Comparison of ENCODE assay signal across 11 cellular contexts in genomic region chr10:101969496-101969895, GRCh38.
A peak's percentile ranks its signal among the peaks of the same experiment; 100 is the strongest.
DNase-seq lines count a peak whose midpoint lies in the region; ATAC-seq, FAIRE-seq and TF ChIP-seq lines count a peak whose summit lies in the region.
"Had no signal": no experiment of that assay in that cellular context is flagged by ENCODE, and none has a peak within 500 bp of the region (broad histone marks: within the 10 kb centered on the region; RNA-seq: fewer than 3 reads in every experiment).

No MANE protein-coding gene starts in this region.

- H3K9ac ChIP-seq in liver (ENCODE audit: low read depth in 1 of 2, low read length in 2 of 2), result no peak overlapping the region
- no peak overlapping the region for H3K9ac ChIP-seq in HepG2 (ENCODE audit: insufficient read depth, low read depth, low read length)

- H4K20me1 ChIP-seq in HepG2 (ENCODE audit: insufficient read depth, low read length), result no peaks in the 10 kb centered on the region

- WGBS in liver, result 61% methylated on average over 3 of the region's 3 CpGs
- 67% methylated on average over 3 of the region's 3 CpGs for WGBS in HepG2 (ENCODE audit: low lambda C conversion rate)

- H3K4me2 ChIP-seq in HepG2 (ENCODE audit: low read depth, low read length), result no peak overlapping the region

- no peak for FAIRE-seq in HepG2 (lab: Jason Lieb, UNC)

- TF ChIP-seq CTCF in liver (IDR thresholded peaks at IDR 0.05; ENCODE audit: low read depth, low read length, missing input control), result no peak
- TF ChIP-seq CTCF in HepG2 (CRISPR knock-in tag; IDR thresholded peaks at IDR 0.05), result no peak
- no peak for TF ChIP-seq CTCF in HL-60 (IDR thresholded peaks at IDR 0.05; ENCODE audit: insufficient read depth, low read length)
- no peak for TF ChIP-seq CTCF in GM10266 (IDR thresholded peaks at IDR 0.05; ENCODE audit: control insufficient read depth, insufficient read depth, low read depth, missing control alignments)

- no peak overlapping the region for H2AFZ ChIP-seq in HepG2 (ENCODE audit: low read length)

- BruUV-seq in HepG2 (replicated peaks; lab: Mats Ljungman, UMichigan), result no TSS peak

- H3K4me3 Mint-ChIP-seq in activated naive CD8-positive, alpha-beta T cell treated with anti-CD3 and anti-CD28 coated beads, Interleukin-2, amount 10 ng/mL, durations not matched to agents 7 days and 5 days, result no peak overlapping the region
- H3K4me3 Mint-ChIP-seq: activated naive CD4-positive, alpha-beta T cell treated with anti-CD3 and anti-CD28 coated beads, Interleukin-2, amount 50 U/mL, for 24 hours; central memory CD8-positive, alpha-beta T cell; endodermal cell had no signal

- no peak overlapping the region for H3K27ac ChIP-seq in liver (ENCODE audit: low read depth in 1 of 2, low read length in 2 of 2)
- no peak overlapping the region for H3K27ac ChIP-seq in HepG2 (ENCODE audit: extremely low read length, insufficient read depth, low read length)
- peak overlapping the region; percentile 45; the same call in 1 of the 2 replicates for H3K27ac ChIP-seq in HL-60 (replicated peaks)
- no peak overlapping the region for H3K27ac ChIP-seq in effector memory CD4-positive, alpha-beta T cell (ENCODE audit: insufficient read depth, low read length, poor library complexity, severe bottlenecking)

- no peaks in the 10 kb centered on the region for H3K9me3 Mint-ChIP-seq in activated naive CD8-positive, alpha-beta T cell treated with anti-CD3 and anti-CD28 coated beads, Interleukin-2, amount 10 ng/mL, durations not matched to agents 7 days and 5 days
- H3K9me3 Mint-ChIP-seq: activated naive CD4-positive, alpha-beta T cell treated with anti-CD3 and anti-CD28 coated beads, Interleukin-2, amount 50 U/mL, for 24 hours; central memory CD8-positive, alpha-beta T cell; endodermal cell had no signal

- H3K4me1 ChIP-seq in liver (ENCODE audit: control insufficient read depth in 4 of 4, insufficient read depth in 4 of 4, low read length in 3 of 4) (peaks cover 0 to 2% (median 0%) of the 10 kb centered on the region in 4 donors), HepG2 (ENCODE audit: insufficient read depth, low read length) (no peaks in the 10 kb centered on the region)
- H3K4me1 ChIP-seq in effector memory CD4-positive, alpha-beta T cell (ENCODE audit: control insufficient read depth, insufficient read depth, low read length, poor library complexity, severe bottlenecking), result no peaks in the 10 kb centered on the region

- TF ChIP-seq EP300 in HepG2 (IDR thresholded peaks at IDR 0.05; ENCODE audit: low read depth in 2 of 2, low read length in 2 of 2) (no peak), HepG2 (CRISPR knock-in tag; IDR thresholded peaks at IDR 0.05; ENCODE audit: borderline replicate concordance) (no peak)

- no peaks in the 10 kb centered on the region for H3K27me3 Mint-ChIP-seq in activated naive CD8-positive, alpha-beta T cell treated with anti-CD3 and anti-CD28 coated beads, Interleukin-2, amount 10 ng/mL, durations not matched to agents 7 days and 5 days
- H3K27me3 Mint-ChIP-seq: activated naive CD4-positive, alpha-beta T cell treated with anti-CD3 and anti-CD28 coated beads, Interleukin-2, amount 50 U/mL, for 24 hours; central memory CD8-positive, alpha-beta T cell had no signal

- CTCF ChIA-PET in HepG2 (lab: Yijun Ruan, JAX; ENCODE audit: low intra/inter-chr PET ratio, low total read pairs), result no interaction called here

- no peak for TF ChIP-seq POLR2A in HepG2 (IDR thresholded peaks at IDR 0.05; ENCODE audit: insufficient read depth in 1 of 2, low read depth in 2 of 2, low read length in 2 of 2)

- H3K9me3 ChIP-seq in liver (ENCODE audit: control insufficient read depth in 4 of 4, low read length in 3 of 4), result no peaks in the 10 kb centered on the region
- no peaks in the 10 kb centered on the region for H3K9me3 ChIP-seq in HepG2 (ENCODE audit: low read length)
- no peaks in the 10 kb centered on the region for H3K9me3 ChIP-seq in effector memory CD4-positive, alpha-beta T cell (ENCODE audit: control insufficient read depth, low read length)

- DNase-seq in HepG2 (ENCODE audit: low spot score) (no peak), HL-60 (ENCODE audit: low read depth in 1 of 2, low spot score in 1 of 2) (no peak), GM10266 (ENCODE audit: extremely low spot score) (no peak)
- DNase-seq in activated naive CD8-positive, alpha-beta T cell treated with anti-CD3 and anti-CD28 coated beads, Interleukin-2, amount 10 ng/mL, durations not matched to agents 7 days and 5 days, result no peak
- no peak for DNase-seq in activated CD4-positive, CD25-positive, alpha-beta regulatory T cell (lab: John Stamatoyannopoulos, UW)
- no peak for DNase-seq in effector memory CD4-positive, alpha-beta T cell
- DNase-seq: endodermal cell, NCI-H146 had no signal

- peaks cover 54% of the 10 kb centered on the region for H3K36me3 Mint-ChIP-seq in activated naive CD8-positive, alpha-beta T cell treated with anti-CD3 and anti-CD28 coated beads, Interleukin-2, amount 10 ng/mL, durations not matched to agents 7 days and 5 days

- POLR2A ChIA-PET in HepG2 (lab: Yijun Ruan, JAX), result no interaction called here
- POLR2A ChIA-PET in activated naive CD8-positive, alpha-beta T cell treated with anti-CD3 and anti-CD28 coated beads, Interleukin-2, amount 10 ng/mL, durations not matched to agents 7 days and 5 days (lab: Charles Lee), result no interaction called here

- no peak for ATAC-seq in HepG2
- no peak for ATAC-seq in activated naive CD8-positive, alpha-beta T cell treated with anti-CD3 and anti-CD28 coated beads, Interleukin-2, amount 10 ng/mL, durations not matched to agents 7 days and 5 days (ENCODE audit: low read depth)

- H3K79me2 ChIP-seq in HepG2 (ENCODE audit: insufficient read depth, low read length), result no peaks in the 10 kb centered on the region

- peaks cover 35% of the 10 kb centered on the region for H3K4me1 Mint-ChIP-seq in activated naive CD8-positive, alpha-beta T cell treated with anti-CD3 and anti-CD28 coated beads, Interleukin-2, amount 10 ng/mL, durations not matched to agents 7 days and 5 days

- TF ChIP-seq RAD21 in liver (IDR thresholded peaks at IDR 0.05) (no peak), HepG2 (CRISPR knock-in tag; IDR thresholded peaks at IDR 0.05) (no peak)

- H3K36me3 ChIP-seq in liver (ENCODE audit: control insufficient read depth in 4 of 4, insufficient read depth in 3 of 4, low read depth in 1 of 4, low read length in 3 of 4) (peaks cover 0 to 30% (median 23%) of the 10 kb centered on the region in 4 donors), HepG2 (replicated peaks in 1 of 2; ENCODE audit: control insufficient read depth in 1 of 2, insufficient read depth in 2 of 2, low read length in 2 of 2) (peaks cover 8 to 38% of the 10 kb centered on the region in 2 experiments)
- peaks cover 25% of the 10 kb centered on the region for H3K36me3 ChIP-seq in effector memory CD4-positive, alpha-beta T cell (ENCODE audit: control insufficient read depth, insufficient read depth, low read length)

- H3K4me3 ChIP-seq in liver (ENCODE audit: low read depth in 1 of 3, low read length in 3 of 3), result no peak overlapping the region
- no peak overlapping the region for H3K4me3 ChIP-seq in HepG2 (replicated peaks in 1 of 3; ENCODE audit: insufficient read depth in 1 of 3, low read depth in 2 of 3, low read length in 3 of 3)
- no peak overlapping the region for H3K4me3 ChIP-seq in HL-60 (replicated peaks; ENCODE audit: insufficient read depth, low read length)
- H3K4me3 ChIP-seq in effector memory CD4-positive, alpha-beta T cell (ENCODE audit: insufficient read depth, low read depth, low read length, poor library complexity, severe bottlenecking), result no peak overlapping the region

- in situ Hi-C loops in HepG2 (cut with HindIII; ENCODE audit: extremely low pct_ligation_motif_present, low pct_unique_long_range_greater_than_20kb), result no loop called here

- intact Hi-C loops in HepG2 (cut with micrococcal nuclease; ENCODE audit: unreplicated experiment), result no loop called here

- no peaks in the 10 kb centered on the region for H3K27me3 ChIP-seq in liver (ENCODE audit: control insufficient read depth in 4 of 4, insufficient read depth in 4 of 4, low read length in 3 of 4)
- H3K27me3 ChIP-seq in HepG2 (ENCODE audit: control insufficient read depth in 1 of 2, insufficient read depth in 2 of 2, low read length in 2 of 2), result no peaks in the 10 kb centered on the region
- no peaks in the 10 kb centered on the region for H3K27me3 ChIP-seq in HL-60 (ENCODE audit: insufficient read depth, poor library complexity, severe bottlenecking)
- H3K27me3 ChIP-seq in effector memory CD4-positive, alpha-beta T cell (replicated peaks; ENCODE audit: control insufficient read depth, insufficient read depth, low read length, poor library complexity, severe bottlenecking), result no peaks in the 10 kb centered on the region

- H3K27ac Mint-ChIP-seq in activated naive CD8-positive, alpha-beta T cell treated with anti-CD3 and anti-CD28 coated beads, Interleukin-2, amount 10 ng/mL, durations not matched to agents 7 days and 5 days, result peak overlapping the region; percentile 62
- H3K27ac Mint-ChIP-seq: activated naive CD4-positive, alpha-beta T cell treated with anti-CD3 and anti-CD28 coated beads, Interleukin-2, amount 50 U/mL, for 24 hours; endodermal cell had no signal

TF ChIP-seq in liver, 16 proteins besides CTCF, POLR2A, EP300 and RAD21:
- TF ChIP-seq RXRA (IDR thresholded peaks at IDR 0.05) (peak in 1 of 2 donors; percentile 28), NR2F2 (IDR thresholded peaks at IDR 0.05) (peak; percentile 91), SP1 (IDR thresholded peaks at IDR 0.05) (peak; percentile 37), JUND (IDR thresholded peaks at IDR 0.05) (no peak)
- TF ChIP-seq, protein P1, sequence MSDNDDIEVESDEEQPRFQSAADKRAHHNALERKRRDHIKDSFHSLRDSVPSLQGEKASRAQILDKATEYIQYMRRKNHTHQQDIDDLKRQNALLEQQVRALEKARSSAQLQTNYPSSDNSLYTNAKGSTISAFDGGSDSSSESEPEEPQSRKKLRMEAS (IDR thresholded peaks at IDR 0.05), result no peak
TF ChIP-seq in liver: peak in this region for 3.

TF ChIP-seq in HepG2, 621 proteins besides CTCF, POLR2A, EP300 and RAD21 (continues in another document):
- TF ChIP-seq ZZZ3 (CRISPR knock-in tag; IDR thresholded peaks at IDR 0.05; ENCODE audit: borderline replicate concordance), result no peak
- no peak for TF ChIP-seq ZNF569 (CRISPR knock-in tag; IDR thresholded peaks at IDR 0.05; ENCODE audit: borderline replicate concordance)
- TF ChIP-seq, protein P2, sequence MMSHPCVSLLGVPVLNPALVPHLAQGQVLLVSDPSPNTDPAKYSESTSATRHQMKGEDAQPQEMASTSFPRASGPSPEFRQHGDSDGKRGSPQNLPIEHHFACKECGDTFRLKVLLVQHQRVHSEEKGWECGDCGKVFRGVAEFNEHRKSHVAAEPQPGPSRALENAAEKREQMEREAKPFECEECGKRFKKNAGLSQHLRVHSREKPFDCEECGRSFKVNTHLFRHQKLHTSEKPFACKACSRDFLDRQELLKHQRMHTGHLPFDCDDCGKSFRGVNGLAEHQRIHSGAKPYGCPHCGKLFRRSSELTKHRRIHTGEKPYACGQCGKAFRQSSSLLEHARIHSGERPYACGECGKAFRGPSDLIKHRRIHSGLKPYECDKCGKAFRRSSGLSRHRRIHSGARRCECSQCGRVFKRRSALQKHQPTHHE (CRISPR knock-in tag; IDR thresholded peaks at IDR 0.05; ENCODE audit: borderline replicate concordance), result no peak
- TF ChIP-seq KLF6 (CRISPR knock-in tag; IDR thresholded peaks at IDR 0.05), result no peak
